In the genomic region with DNA sequence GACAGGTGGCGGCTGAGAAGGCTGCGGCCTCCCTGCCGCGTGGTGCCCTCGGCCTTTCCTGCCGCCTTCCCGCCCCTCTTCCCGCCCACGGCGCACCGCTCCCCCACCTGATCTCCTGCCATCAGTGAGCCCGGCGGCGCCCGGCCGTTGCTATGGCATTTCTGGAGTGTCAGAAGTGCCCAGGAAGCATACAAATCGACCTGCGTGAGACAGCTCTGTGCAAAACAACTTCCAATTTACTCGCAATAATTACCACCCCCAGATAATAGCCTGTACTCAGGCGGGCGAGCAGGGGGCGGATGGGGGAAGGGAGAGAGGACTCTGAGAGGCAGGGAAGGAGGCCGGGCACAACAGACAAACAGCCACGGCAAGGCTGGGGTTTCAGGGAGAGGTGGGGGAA, we compare ENCODE assay signal across 9 cellular contexts. TPM values are rescaled to one million over a fixed set of nuclear protein-coding genes. Genes with fewer than 3 reads are reported as not detected.
DNase-seq lines count a peak whose midpoint lies in the region; ATAC-seq, FAIRE-seq and TF ChIP-seq lines count a peak whose summit lies in the region.
"Had no signal": no experiment of that assay in that cellular context is flagged by ENCODE, and none has a peak within 500 bp of the region (broad histone marks: within the 10 kb centered on the region; RNA-seq: fewer than 3 reads in every experiment).

No MANE protein-coding gene starts in this region.

- FAIRE-seq in GM19239 (lab: Jason Lieb, UNC), result no peak

- no peaks in the 10 kb centered on the region; the same call in 1 of the 2 replicates for H3K9me3 ChIP-seq in HUES6 (ENCODE audit: control insufficient read depth, insufficient read depth, low read depth, low read length)
- H3K9me3 ChIP-seq in trophoblast cell (ENCODE audit: insufficient read depth, low read depth, low read length), result no peaks in the 10 kb centered on the region

- H4K91ac ChIP-seq in trophoblast cell (ENCODE audit: low read depth, low read length), result no peak overlapping the region

- no peak overlapping the region for H3K4me3 Mint-ChIP-seq in glutamatergic neuron (ENCODE audit: unreplicated experiment)

- H3K36me3 ChIP-seq in HUES6 (ENCODE audit: control insufficient read depth, insufficient read depth, low read length), result no peaks in the 10 kb centered on the region
- H3K36me3 ChIP-seq in trophoblast cell (ENCODE audit: control insufficient read depth in 1 of 2, insufficient read depth in 2 of 2, low read length in 2 of 2), result no peaks in the 10 kb centered on the region

- WGBS in trophoblast cell (ENCODE audit: extremely low coverage, insufficient coverage, insufficient read length), result no CpG with 5 or more reads among the region's 24 CpGs

- no peak overlapping the region for H3K27ac ChIP-seq in HUES6 (ENCODE audit: low read depth, low read length)
- no peak overlapping the region for H3K27ac ChIP-seq in trophoblast cell (ENCODE audit: low read depth, low read length)

- H2BK5ac ChIP-seq in trophoblast cell (ENCODE audit: low read depth, low read length, poor library complexity), result no peak overlapping the region

- no peaks in the 10 kb centered on the region for H3K27me3 Mint-ChIP-seq in glutamatergic neuron (ENCODE audit: unreplicated experiment)

- H2AK5ac ChIP-seq in trophoblast cell (ENCODE audit: low read length), result no peak overlapping the region

- H3K4me3 ChIP-seq in HUES6 (ENCODE audit: low read depth, low read length), result peak overlapping the region; percentile 41
- H3K4me3 ChIP-seq in trophoblast cell (ENCODE audit: low read depth, low read length), result no peak overlapping the region

- DNase-seq in NCI-H2196 (lab: John Stamatoyannopoulos, UW; ENCODE audit: unreplicated experiment) (peak; percentile 52), glutamatergic neuron (peak; percentile 18), trophoblast cell (no peak), GM19239 (ENCODE audit: insufficient read length, low spot score) (no peak), SIG-M5 treated with dmso at 0.1 percent for 504 hours (lab: John Stamatoyannopoulos, UW; ENCODE audit: unreplicated experiment) (no peak)
- DNase-seq: activated T-cell treated with anti-CD3 and anti-CD28 coated beads, Interleukin-2, amount 50 U/mL, for 1 hour had no signal

- ATAC-seq in HG03571 (IDR thresholded peaks at IDR 0.05; ENCODE audit: unreplicated experiment) (no peak), HG02870 (IDR thresholded peaks at IDR 0.05; ENCODE audit: unreplicated experiment) (no peak)

- no peak for TF ChIP-seq CTCF in glutamatergic neuron (IDR thresholded peaks at IDR 0.05; ENCODE audit: partially characterized antibody, unreplicated experiment)

- no peak overlapping the region for H4K8ac ChIP-seq in trophoblast cell (ENCODE audit: low read depth, low read length)

- no peak overlapping the region for H3K4ac ChIP-seq in trophoblast cell (ENCODE audit: low read depth, low read length)

- H3K79me1 ChIP-seq in trophoblast cell (ENCODE audit: low read length), result no peaks in the 10 kb centered on the region

- no peak overlapping the region for H2AFZ ChIP-seq in trophoblast cell (ENCODE audit: insufficient read depth, low read length, poor library complexity)

- H3K36me3 Mint-ChIP-seq in glutamatergic neuron (ENCODE audit: unreplicated experiment), result no peaks in the 10 kb centered on the region

- peaks cover 3% of the 10 kb centered on the region for H3K9me3 Mint-ChIP-seq in glutamatergic neuron (ENCODE audit: unreplicated experiment)

- H3K4me1 Mint-ChIP-seq in glutamatergic neuron (ENCODE audit: low read depth, unreplicated experiment), result peaks cover 6% of the 10 kb centered on the region

- no peak overlapping the region for H3K9ac ChIP-seq in HUES6 (ENCODE audit: low read length)
- H3K9ac ChIP-seq in trophoblast cell (ENCODE audit: low read length), result no peak overlapping the region

- no peak overlapping the region for H3K27ac Mint-ChIP-seq in glutamatergic neuron (ENCODE audit: unreplicated experiment)

- H3K79me2 ChIP-seq in trophoblast cell (ENCODE audit: control insufficient read depth, insufficient read depth, low read length, poor library complexity), result no peaks in the 10 kb centered on the region

- H3K14ac ChIP-seq in trophoblast cell (ENCODE audit: low read length), result no peak overlapping the region

- H3K27me3 ChIP-seq in HUES6 (ENCODE audit: control insufficient read depth, insufficient read depth, low read length), result 0 out of 2 replicates have a peak, but pooled peaks cover 4% of the 10 kb centered on the region
- H3K27me3 ChIP-seq in trophoblast cell (ENCODE audit: insufficient read depth, low read length), result no peaks in the 10 kb centered on the region

- peak overlapping the region; percentile 53 for H3K4me2 ChIP-seq in trophoblast cell (ENCODE audit: low read length)

- H3K4me1 ChIP-seq in HUES6 (ENCODE audit: control insufficient read depth, insufficient read depth, low read length) (peaks cover 16% of the 10 kb centered on the region), trophoblast cell (ENCODE audit: control insufficient read depth in 1 of 2, insufficient read depth in 2 of 2, low read length in 2 of 2) (peaks cover 0 to 5% of the 10 kb centered on the region in 2 experiments)

- H2BK12ac ChIP-seq in trophoblast cell (ENCODE audit: low read length), result no peak overlapping the region

- H3K18ac ChIP-seq in trophoblast cell (ENCODE audit: low read length), result no peak overlapping the region

- H2BK120ac ChIP-seq in trophoblast cell (ENCODE audit: insufficient read depth, low read length, poor library complexity), result no peak overlapping the region

- no peak overlapping the region for H4K12ac ChIP-seq in trophoblast cell (ENCODE audit: low read depth, low read length)

- no peak overlapping the region for H3K23ac ChIP-seq in trophoblast cell (ENCODE audit: low read length)

RNA-seq across cellular contexts. Expression of a gene that starts 16.6 kb away (rescaled TPM):
- 1.2 TPM for total RNA-seq in glutamatergic neuron (ENCODE audit: unreplicated experiment)
- 4.0 and 4.2 TPM in 2 replicates for polyA plus RNA-seq in trophoblast cell (2013)

RNA-seq across cellular contexts. Expression of a gene that starts 21.6 kb away (rescaled TPM):
- total RNA-seq in glutamatergic neuron (ENCODE audit: unreplicated experiment), result 502 TPM
- polyA plus RNA-seq in trophoblast cell (2013), result 778 and 854 TPM in 2 replicates

RNA-seq across cellular contexts. Expression of a gene that starts 50.3 kb away (rescaled TPM):
- total RNA-seq in glutamatergic neuron (ENCODE audit: unreplicated experiment), result 42.7 TPM
- 0.27 and 0.39 TPM in 2 replicates for polyA plus RNA-seq in trophoblast cell (2013)

Comparison
In these comparisons a context has a peak if more than half of its experiments do, and no peak if none do; other contexts are left out.
1. DNase-seq: peak in NCI-H2196 (single experiment) and glutamatergic neuron (single experiment); none in trophoblast cell (0 of 2), GM19239 (single experiment) and SIG-M5 treated with dmso at 0.1 percent for 504 hours (single experiment).